28 cellular contexts compared by ENCODE assay signal in the genomic region with DNA sequence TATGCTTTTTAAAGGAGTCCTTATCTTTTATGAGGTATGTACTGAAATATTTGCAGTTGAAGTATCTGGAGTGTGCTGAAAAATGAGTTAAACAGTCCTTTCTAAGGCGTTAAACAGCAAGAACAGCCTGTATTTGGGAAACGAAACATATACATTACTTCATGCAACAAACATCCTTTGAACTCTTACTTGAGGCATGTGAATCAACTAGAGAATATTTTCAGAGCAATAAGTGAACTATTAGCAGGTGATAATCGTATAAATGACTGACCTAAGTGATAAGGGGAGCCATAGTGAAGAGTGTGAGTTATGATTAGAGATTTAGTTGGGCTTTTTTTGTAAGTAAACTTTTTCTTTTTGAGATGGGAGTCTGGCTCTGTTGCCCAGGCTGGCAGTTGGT. TPM values are rescaled to one million over a fixed set of nuclear protein-coding genes. Genes with fewer than 3 reads are reported as not detected.
DNase-seq lines count a peak whose midpoint lies in the region; ATAC-seq, FAIRE-seq and TF ChIP-seq lines count a peak whose summit lies in the region.
"Had no signal": no experiment of that assay in that cellular context is flagged by ENCODE, and none has a peak within 500 bp of the region (broad histone marks: within the 10 kb centered on the region; RNA-seq: fewer than 3 reads in every experiment).

No MANE protein-coding gene starts in this region.

- H3K4me3 ChIP-seq in DOHH2 (ENCODE audit: low read length) (peak overlapping the region; percentile 60), fibroblast of villous mesenchyme (ENCODE audit: low read depth, low read length) (no peak overlapping the region), HepG2 (replicated peaks in 1 of 3; ENCODE audit: insufficient read depth in 1 of 3, low read depth in 2 of 3, low read length in 3 of 3) (no peak overlapping the region)
- H3K4me3 ChIP-seq: cardiac muscle cell, right lobe of liver, uterus had no signal

- H3K27me3 ChIP-seq in DOHH2 (ENCODE audit: control insufficient read depth, low read length): no peaks in the 10 kb centered on the region
- H3K27me3 ChIP-seq in HepG2 (ENCODE audit: control insufficient read depth in 1 of 2, insufficient read depth in 2 of 2, low read length in 2 of 2): no peaks in the 10 kb centered on the region
- H3K27me3 ChIP-seq: cardiac muscle cell, right lobe of liver, uterus had no signal

- DNase-seq in NCI-H226: peak; percentile 23
- peak; percentile 21 for DNase-seq in fibroblast of villous mesenchyme (ENCODE audit: low read depth)
- DNase-seq in natural killer cell: no peak
- DNase-seq in occipital lobe (lab: John Stamatoyannopoulos, UW): no peak
- DNase-seq in HepG2 (ENCODE audit: low spot score): no peak
- DNase-seq: activated CD4-positive, alpha-beta T cell treated with anti-CD3 and anti-CD28 coated beads, Interleukin-2, amount 50 U/mL, for 4 hours; activated effector memory CD4-positive, alpha-beta T cell treated with anti-CD3 and anti-CD28 coated beads, Interleukin-2, amount 50 U/mL, for 16 hours; amniotic stem cell; COR-L47; MM.1S; NCI-H1436; NCI-H2107; NCI-H510A treated with DMSO at 0.1 percent for 48 hours; right lobe of liver; SK-N-SH; T1000; uterus had no signal

- CTCF ChIA-PET in HepG2 (lab: Yijun Ruan, JAX; ENCODE audit: low intra/inter-chr PET ratio, low total read pairs): interaction anchor here (0.9 kb wide), 1 partner anchor 166 kb away, joined by 3 read pairs; no protein-coding TSS in a partner anchor

- H3K27me3 Mint-ChIP-seq in stimulated activated memory B cell treated with anti-CD40 and anti-IgM and Interleukin-4, amounts not matched to agents 10 μg/mL and 1 μg/mL and 100 μg/mL, for 72 hours: no peaks in the 10 kb centered on the region
- no peaks in the 10 kb centered on the region for H3K27me3 Mint-ChIP-seq in natural killer cell (ENCODE audit: low read depth in 2 of 2)

- TF ChIP-seq RAD21 in HepG2 (CRISPR knock-in tag; IDR thresholded peaks at IDR 0.05): no peak

- in situ Hi-C loops in HepG2 (cut with HindIII; ENCODE audit: extremely low pct_ligation_motif_present, low pct_unique_long_range_greater_than_20kb): loop anchor here (5.0 kb wide), 1 partner anchor 156 kb away; no protein-coding TSS in a partner anchor

- FAIRE-seq in HepG2 (lab: Jason Lieb, UNC): no peak
- FAIRE-seq: endometrium, H1 had no signal

- POLR2A ChIA-PET in HepG2 (lab: Yijun Ruan, JAX): no interaction called here

- intact Hi-C loops in natural killer cell (cut with micrococcal nuclease) (loop anchor here (1.0 to 5.0 kb wide), 4 partner anchors 51 to 174 kb away; no protein-coding TSS in a partner anchor), HepG2 (cut with micrococcal nuclease; ENCODE audit: unreplicated experiment) (loop anchor here (1.0 kb wide), 1 partner anchor 158 kb away; no protein-coding TSS in a partner anchor)

- no peak for ATAC-seq in stimulated activated memory B cell treated with anti-CD40 and anti-IgM and Interleukin-4, amounts not matched to agents 10 μg/mL and 1 μg/mL and 100 μg/mL, for 72 hours
- ATAC-seq in natural killer cell (no peak), HepG2 (no peak)
- ATAC-seq: right lobe of liver, WTC11 had no signal

- H3K27ac Mint-ChIP-seq in stimulated activated memory B cell treated with anti-CD40 and anti-IgM and Interleukin-4, amounts not matched to agents 10 μg/mL and 1 μg/mL and 100 μg/mL, for 72 hours: peak overlapping the region; percentile 51
- no peak overlapping the region for H3K27ac Mint-ChIP-seq in natural killer cell
- H3K27ac Mint-ChIP-seq: nephron, WTC11 had no signal

- peaks cover 11% of the 10 kb centered on the region for H3K36me3 Mint-ChIP-seq in stimulated activated memory B cell treated with anti-CD40 and anti-IgM and Interleukin-4, amounts not matched to agents 10 μg/mL and 1 μg/mL and 100 μg/mL, for 72 hours
- H3K36me3 Mint-ChIP-seq in natural killer cell: no peaks in the 10 kb centered on the region

- no peak overlapping the region for H3K4me3 Mint-ChIP-seq in stimulated activated memory B cell treated with anti-CD40 and anti-IgM and Interleukin-4, amounts not matched to agents 10 μg/mL and 1 μg/mL and 100 μg/mL, for 72 hours
- H3K4me3 Mint-ChIP-seq in natural killer cell: no peak overlapping the region
- H3K4me3 Mint-ChIP-seq: nephron, WTC11 had no signal

- H3K27ac ChIP-seq in DOHH2 (ENCODE audit: low read depth, low read length) (peak overlapping the region; percentile 96), HepG2 (ENCODE audit: extremely low read length, insufficient read depth, low read length) (no peak overlapping the region)
- H3K27ac ChIP-seq: cardiac muscle cell, HL-60, parathyroid adenoma, right lobe of liver, RWPE1, uterus had no signal

- no peaks in the 10 kb centered on the region for H3K9me3 Mint-ChIP-seq in stimulated activated memory B cell treated with anti-CD40 and anti-IgM and Interleukin-4, amounts not matched to agents 10 μg/mL and 1 μg/mL and 100 μg/mL, for 72 hours
- no peaks in the 10 kb centered on the region for H3K9me3 Mint-ChIP-seq in natural killer cell

- 96% methylated on average over 3 of the region's 3 CpGs for WGBS in HepG2 (ENCODE audit: low lambda C conversion rate)

- H4K20me1 ChIP-seq in DOHH2 (ENCODE audit: control insufficient read depth, insufficient read depth, low read depth, low read length) (no peaks in the 10 kb centered on the region), HepG2 (ENCODE audit: insufficient read depth, low read length) (no peaks in the 10 kb centered on the region)

- no peak overlapping the region for H2AFZ ChIP-seq in HepG2 (ENCODE audit: low read length)
- H2AFZ ChIP-seq: parathyroid adenoma had no signal

- no peak overlapping the region for H3K9ac ChIP-seq in HepG2 (ENCODE audit: insufficient read depth, low read depth, low read length)
- H3K9ac ChIP-seq: parathyroid adenoma, SK-N-SH had no signal

- H3K36me3 ChIP-seq in DOHH2 (ENCODE audit: control insufficient read depth, low read length): peaks cover 17% of the 10 kb centered on the region
- 0 out of 5 replicates have a peak, but pooled peaks cover 0 to 14% of the 10 kb centered on the region in 2 experiments for H3K36me3 ChIP-seq in HepG2 (replicated peaks in 1 of 2; ENCODE audit: control insufficient read depth in 1 of 2, insufficient read depth in 2 of 2, low read length in 2 of 2)
- H3K36me3 ChIP-seq: right lobe of liver, uterus had no signal

- H3K4me1 ChIP-seq in DOHH2 (ENCODE audit: control insufficient read depth, low read length): peaks cover 58% of the 10 kb centered on the region
- H3K4me1 ChIP-seq in HepG2 (ENCODE audit: insufficient read depth, low read length): no peaks in the 10 kb centered on the region
- H3K4me1 ChIP-seq: parathyroid adenoma, right lobe of liver, uterus had no signal

- no peak for TF ChIP-seq POLR2A in HepG2 (IDR thresholded peaks at IDR 0.05; ENCODE audit: insufficient read depth in 1 of 2, low read depth in 2 of 2, low read length in 2 of 2)

- no peak for TF ChIP-seq EP300 in HepG2 (IDR thresholded peaks at IDR 0.05; ENCODE audit: low read depth in 2 of 2, low read length in 2 of 2)
- no peak for TF ChIP-seq EP300 in HepG2 (CRISPR knock-in tag; IDR thresholded peaks at IDR 0.05; ENCODE audit: borderline replicate concordance)

- H3K9me2 ChIP-seq in DOHH2 (replicated peaks; ENCODE audit: control insufficient read depth, low read length): no peaks in the 10 kb centered on the region
- H3K9me2 ChIP-seq: SK-N-SH had no signal

- peaks cover 48% of the 10 kb centered on the region for H3K79me2 ChIP-seq in DOHH2 (ENCODE audit: control insufficient read depth, low read length)
- H3K79me2 ChIP-seq in HepG2 (ENCODE audit: insufficient read depth, low read length): no peaks in the 10 kb centered on the region
- H3K79me2 ChIP-seq: parathyroid adenoma had no signal

- TF ChIP-seq CTCF in DOHH2 (IDR thresholded peaks at IDR 0.05; ENCODE audit: low read depth, low read length, poor library complexity, severe bottlenecking): no peak
- no peak for TF ChIP-seq CTCF in fibroblast of villous mesenchyme (IDR thresholded peaks at IDR 0.05; ENCODE audit: insufficient read depth, low read depth, low read length)
- TF ChIP-seq CTCF in natural killer cell (IDR thresholded peaks at IDR 0.05): no peak
- TF ChIP-seq CTCF in HepG2 (CRISPR knock-in tag; IDR thresholded peaks at IDR 0.05): no peak

- peak overlapping the region; percentile 77 for H3K4me2 ChIP-seq in DOHH2 (ENCODE audit: low read length)
- no peak overlapping the region for H3K4me2 ChIP-seq in HepG2 (ENCODE audit: low read depth, low read length)
- H3K4me2 ChIP-seq: SK-N-SH had no signal

- peaks cover 31% of the 10 kb centered on the region for H3F3A ChIP-seq in DOHH2 (ENCODE audit: control insufficient read depth, insufficient read depth)

- no TSS peak for BruUV-seq in HepG2 (replicated peaks; lab: Mats Ljungman, UMichigan)

- H3K4me1 Mint-ChIP-seq in stimulated activated memory B cell treated with anti-CD40 and anti-IgM and Interleukin-4, amounts not matched to agents 10 μg/mL and 1 μg/mL and 100 μg/mL, for 72 hours: peaks cover 12% of the 10 kb centered on the region
- peaks cover 0 to 7% of the 10 kb centered on the region in 2 donors for H3K4me1 Mint-ChIP-seq in natural killer cell
- H3K4me1 Mint-ChIP-seq: nephron, WTC11 had no signal

- H3K9me3 ChIP-seq in DOHH2 (ENCODE audit: control insufficient read depth, insufficient read depth, low read length): peaks cover 5% of the 10 kb centered on the region; the same call in 1 of the 2 replicates
- no peaks in the 10 kb centered on the region for H3K9me3 ChIP-seq in HepG2 (ENCODE audit: low read length)
- H3K9me3 ChIP-seq: right lobe of liver, uterus had no signal

RNA-seq across cellular contexts. Expression of a gene that starts 45.9 kb away (rescaled TPM):
- total RNA-seq in fibroblast of villous mesenchyme: under 0.01 TPM in 1 of 2 replicates, not detected in the other
- total RNA-seq in natural killer cell: 100 to 1,000 TPM; 195 to 233 (median 195) TPM
- 0.94 TPM for total RNA-seq in occipital lobe
- not detected in 2 replicates for total RNA-seq in HepG2 (2016; rRNA removed; fragmentation: Illumina TruSeq; extraction: Trizol)
- total RNA-seq in HepG2 (2016; cell fraction: cytosol; rRNA removed; fragmentation: Illumina TruSeq; extraction: Trizol; ENCODE audit: low read depth): not detected in 2 replicates
- total RNA-seq in HepG2 (2016; cell fraction: insoluble cytoplasmic fraction; rRNA removed; fragmentation: Illumina TruSeq; extraction: Trizol): 0.06 TPM in 1 of 2 replicates, not detected in the other
- total RNA-seq in HepG2 (2016; cell fraction: membrane; rRNA removed; fragmentation: Illumina TruSeq; extraction: Trizol): not detected in 2 replicates
- total RNA-seq in HepG2 (2016; cell fraction: nucleus; rRNA removed; fragmentation: Illumina TruSeq; extraction: Trizol): not detected in 2 replicates
- polyA plus RNA-seq in HepG2 (2011; rRNA removed): 0.22 and 0.57 TPM in 2 replicates
- 0.21 and 0.59 TPM in 2 replicates for polyA plus RNA-seq in HepG2 (2011; cell fraction: cytosol; rRNA removed)
- polyA plus RNA-seq in HepG2 (2011; cell fraction: nucleus; rRNA removed): 0.38 and 0.48 TPM in 2 replicates
- polyA plus RNA-seq in HepG2 (2012): 0.11 and 0.48 TPM in 2 replicates
- not detected in 2 replicates for polyA plus RNA-seq in HepG2 (2016; cell fraction: cytosol; fragmentation: Illumina TruSeq; extraction: Trizol; ENCODE audit: low read depth)
- polyA plus RNA-seq in HepG2 (2016; cell fraction: insoluble cytoplasmic fraction; fragmentation: Illumina TruSeq; extraction: Trizol; ENCODE audit: low read depth): 0.21 TPM in 1 of 2 replicates, not detected in the other
- not detected in 2 replicates for polyA plus RNA-seq in HepG2 (2016; cell fraction: membrane; fragmentation: Illumina TruSeq; extraction: Trizol; ENCODE audit: low read depth)
- polyA plus RNA-seq in HepG2 (2016; cell fraction: nucleus; fragmentation: Illumina TruSeq; extraction: Trizol; ENCODE audit: insufficient read depth, low read depth): not detected in 2 replicates
- polyA minus RNA-seq in HepG2 (2011; rRNA and poly(A)+ RNA removed; ENCODE audit: low replicate concordance): 0.82 TPM in 1 of 2 replicates, not detected in the other
- 0.30 TPM in 1 of 2 replicates, not detected in the other for polyA minus RNA-seq in HepG2 (2011; cell fraction: cytosol; rRNA and poly(A)+ RNA removed)
- 0.13 and 0.87 TPM in 2 replicates for polyA minus RNA-seq in HepG2 (2011; cell fraction: nucleus; rRNA and poly(A)+ RNA removed)
- total RNA-seq: cardiac muscle cell, Daoy had no signal
- polyA plus RNA-seq: cardiac muscle cell, SK-N-SH had no signal

Comparison
In these comparisons a context has a peak if more than half of its experiments do, and no peak if none do; other contexts are left out.
1. DNase-seq: peak in NCI-H226 (single experiment) and fibroblast of villous mesenchyme (single experiment); none in natural killer cell (single experiment), occipital lobe (single experiment) and HepG2 (single experiment).
2. RNA of a gene that starts 45.9 kb away (total RNA-seq): 195 to 233 TPM in natural killer cell; 0.94 TPM in occipital lobe (single experiment), 0.06 TPM in HepG2 and under 0.01 TPM in fibroblast of villous mesenchyme; every median in the first group is over 100 times any median in the second.